Comparison of ENCODE assay signal across 8 cellular contexts in the genomic region with DNA sequence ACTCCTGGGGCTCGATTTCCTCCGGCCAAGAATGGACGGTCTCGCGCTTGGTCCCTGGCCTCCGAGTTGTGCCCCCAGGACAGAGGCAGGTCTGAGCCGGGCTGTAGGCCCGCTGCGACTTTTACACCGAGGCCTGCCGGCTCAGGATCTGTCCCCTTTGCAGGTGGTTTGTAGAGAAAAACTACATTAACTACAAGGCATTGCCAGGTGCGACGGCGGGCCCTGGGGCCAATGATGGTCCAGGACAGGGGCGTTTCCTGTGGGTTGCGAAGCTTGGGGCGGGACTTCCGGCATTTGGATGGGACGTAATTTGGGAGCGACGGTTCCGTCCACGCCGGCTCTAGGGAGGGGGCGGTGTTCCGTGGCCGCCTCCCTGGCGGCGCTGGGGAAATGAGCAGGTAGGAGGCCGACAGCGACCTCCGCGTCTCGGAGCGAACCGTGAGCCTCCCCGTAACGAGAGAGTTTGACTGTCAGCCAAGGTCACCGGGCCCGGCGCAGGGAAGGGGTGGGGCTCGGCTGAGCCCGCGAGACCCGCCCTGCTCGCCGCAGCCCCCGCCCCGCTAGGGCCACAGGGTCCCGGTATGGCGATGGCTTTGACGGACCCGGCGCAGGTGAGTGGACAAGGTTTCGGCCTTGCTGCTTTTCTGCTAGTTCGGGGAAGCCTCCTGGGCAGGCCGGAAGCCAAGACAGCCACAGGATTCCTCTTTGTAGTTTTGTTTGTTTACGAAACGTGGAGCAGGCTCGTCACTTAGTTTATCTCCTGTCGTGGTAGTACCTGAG. TPM values are rescaled to one million over a fixed set of nuclear protein-coding genes. Genes with fewer than 3 reads are reported as not detected.
DNase-seq lines count a peak whose midpoint lies in the region; FAIRE-seq and TF ChIP-seq lines count a peak whose summit lies in the region.

A gene (plus strand): TSS at position 322 of the 780 bp plus-strand sequence. CDS start 260 bp downstream, at position 582.

- peak within 1 kb of the TSS; percentile 87 for H3K4me3 ChIP-seq in SJSA1
- H3K4me3 ChIP-seq in neuron (ENCODE audit: low read length): peak within 1 kb of the TSS; percentile 85

- H3K36me3 ChIP-seq in SJSA1 (peaks cover 21% of the 10 kb centered on the region), neuron (ENCODE audit: insufficient read depth, low read length) (peaks cover 11% of the 10 kb centered on the region)

- no peaks in the 10 kb centered on the region for H3K27me3 ChIP-seq in SJSA1 (replicated peaks)
- no peaks in the 10 kb centered on the region for H3K27me3 ChIP-seq in neuron (ENCODE audit: insufficient read depth, low read length)

- H3K4me1 Mint-ChIP-seq in activated naive CD4-positive, alpha-beta T cell treated with anti-CD3 and anti-CD28 coated beads for 36 hours (ENCODE audit: low read depth): peaks cover 22% of the 10 kb centered on the region

- H3K9me3 Mint-ChIP-seq in activated naive CD4-positive, alpha-beta T cell treated with anti-CD3 and anti-CD28 coated beads for 36 hours: peaks cover 5% of the 10 kb centered on the region

- H3K9me3 ChIP-seq in SJSA1 (replicated peaks) (no peaks in the 10 kb centered on the region), neuron (ENCODE audit: low read length) (no peaks in the 10 kb centered on the region)

- peak within 1 kb of the TSS; percentile 80 for H3K27ac ChIP-seq in SJSA1

- DNase-seq in GM04503 (ENCODE audit: low read depth) (peak; percentile 53), HEK293T (ENCODE audit: extremely low spot score) (peak; percentile 93), MV-4-11 (lab: John Stamatoyannopoulos, UW) (peak; percentile 93), SJSA1 (ENCODE audit: low read depth in 1 of 2, low spot score in 2 of 2) (peak; percentile 83 to 92), frontal cortex (ENCODE audit: low spot score in 2 of 2) (peak; percentile 92 to 96), stromal cell of bone marrow (ENCODE audit: low read depth) (peak; percentile 88)
- peak; percentile 95 for DNase-seq in activated naive CD4-positive, alpha-beta T cell treated with anti-CD3 and anti-CD28 coated beads for 36 hours

- intact Hi-C loops in activated naive CD4-positive, alpha-beta T cell treated with anti-CD3 and anti-CD28 coated beads for 36 hours (cut with micrococcal nuclease): loop anchor here (1.0 to 2.0 kb wide), 4 partner anchors 40 to 149 kb away; a partner anchor contains a TSS

- H3K4me1 ChIP-seq in SJSA1 (replicated peaks) (peaks cover 13% of the 10 kb centered on the region), neuron (ENCODE audit: insufficient read depth, low read length) (peaks cover 14% of the 10 kb centered on the region)

- H2AFZ ChIP-seq in neuron (ENCODE audit: low read depth, low read length): peak within 1 kb of the TSS; percentile 73

- CTCF ChIA-PET in HEK293T (lab: Yijun Ruan, JAX): no interaction called here
- CTCF ChIA-PET in activated naive CD4-positive, alpha-beta T cell treated with anti-CD3 and anti-CD28 coated beads for 36 hours (lab: Charles Lee): no interaction called here

- FAIRE-seq in frontal cortex (lab: Jason Lieb, UNC): no peak

- H3K36me3 Mint-ChIP-seq in activated naive CD4-positive, alpha-beta T cell treated with anti-CD3 and anti-CD28 coated beads for 36 hours (ENCODE audit: low read depth): peaks cover 29% of the 10 kb centered on the region

- H3K4me3 Mint-ChIP-seq in activated naive CD4-positive, alpha-beta T cell treated with anti-CD3 and anti-CD28 coated beads for 36 hours: peak within 1 kb of the TSS; percentile 74

- H3K27ac Mint-ChIP-seq in activated naive CD4-positive, alpha-beta T cell treated with anti-CD3 and anti-CD28 coated beads for 36 hours: peak within 1 kb of the TSS; percentile 70

- POLR2A ChIA-PET in HEK293T (lab: Yijun Ruan, JAX): interaction anchor here (0.5 to 1.5 kb wide), 5 partner anchors 9 to 110 kb away, joined by 3 to 4 read pairs (median 3); a partner anchor contains a TSS

- H3K27me3 Mint-ChIP-seq in activated naive CD4-positive, alpha-beta T cell treated with anti-CD3 and anti-CD28 coated beads for 36 hours (ENCODE audit: low read depth): no peaks in the 10 kb centered on the region

TF ChIP-seq in HEK293T, 16 proteins besides CTCF, POLR2A, EP300 and RAD21:
- TF ChIP-seq ZNF384 (IDR thresholded peaks at IDR 0.05) (no peak), NFRKB (IDR thresholded peaks at IDR 0.05) (no peak), ELF4 (IDR thresholded peaks at IDR 0.05) (peak; percentile 68), L3MBTL2 (conservative IDR thresholded peaks at IDR 0.05) (peak; percentile 80), ARNT (IDR thresholded peaks at IDR 0.05) (no peak), TARDBP (IDR thresholded peaks at IDR 0.05) (no peak), SP1 (IDR thresholded peaks at IDR 0.05) (no peak), LEF1 (IDR thresholded peaks at IDR 0.05; ENCODE audit: borderline replicate concordance) (no peak), FOXA1 (IDR thresholded peaks at IDR 0.05) (no peak), BHLHE40 (IDR thresholded peaks at IDR 0.05; ENCODE audit: borderline replicate concordance) (no peak), FOXM1 (IDR thresholded peaks at IDR 0.05; ENCODE audit: borderline replicate concordance) (no peak), SUZ12 (IDR thresholded peaks at IDR 0.05) (no peak), FOXK2 (IDR thresholded peaks at IDR 0.05) (no peak), HDGF (IDR thresholded peaks at IDR 0.05; ENCODE audit: borderline replicate concordance) (no peak), CTBP1 (IDR thresholded peaks at IDR 0.05; ENCODE audit: borderline replicate concordance) (no peak)
- TF ChIP-seq, protein P1, sequence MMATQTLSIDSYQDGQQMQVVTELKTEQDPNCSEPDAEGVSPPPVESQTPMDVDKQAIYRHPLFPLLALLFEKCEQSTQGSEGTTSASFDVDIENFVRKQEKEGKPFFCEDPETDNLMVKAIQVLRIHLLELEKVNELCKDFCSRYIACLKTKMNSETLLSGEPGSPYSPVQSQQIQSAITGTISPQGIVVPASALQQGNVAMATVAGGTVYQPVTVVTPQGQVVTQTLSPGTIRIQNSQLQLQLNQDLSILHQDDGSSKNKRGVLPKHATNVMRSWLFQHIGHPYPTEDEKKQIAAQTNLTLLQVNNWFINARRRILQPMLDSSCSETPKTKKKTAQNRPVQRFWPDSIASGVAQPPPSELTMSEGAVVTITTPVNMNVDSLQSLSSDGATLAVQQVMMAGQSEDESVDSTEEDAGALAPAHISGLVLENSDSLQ (IDR thresholded peaks at IDR 0.05): peak; percentile 82
TF ChIP-seq in HEK293T: peak in this region for 3.

RNA-seq across cellular contexts. Expression of the gene that starts here (rescaled TPM):
- total RNA-seq in SJSA1 (2014; rRNA removed; shearing (Covaris generic)): 16.9 and 17.6 TPM in 2 replicates
- 1 to 10 TPM; 6.0 to 6.5 TPM for total RNA-seq in activated naive CD4-positive, alpha-beta T cell treated with anti-CD3 and anti-CD28 coated beads for 36 hours
- total RNA-seq in frontal cortex: 28.9 TPM

Comparison
In these comparisons a context has a peak if more than half of its experiments do, and no peak if none do; other contexts are left out.
1. Peak in every context shown above with its lines: DNase-seq, H3K4me3 ChIP-seq and H3K27ac ChIP-seq.